8 cellular contexts compared by ENCODE assay signal in the genomic region with DNA sequence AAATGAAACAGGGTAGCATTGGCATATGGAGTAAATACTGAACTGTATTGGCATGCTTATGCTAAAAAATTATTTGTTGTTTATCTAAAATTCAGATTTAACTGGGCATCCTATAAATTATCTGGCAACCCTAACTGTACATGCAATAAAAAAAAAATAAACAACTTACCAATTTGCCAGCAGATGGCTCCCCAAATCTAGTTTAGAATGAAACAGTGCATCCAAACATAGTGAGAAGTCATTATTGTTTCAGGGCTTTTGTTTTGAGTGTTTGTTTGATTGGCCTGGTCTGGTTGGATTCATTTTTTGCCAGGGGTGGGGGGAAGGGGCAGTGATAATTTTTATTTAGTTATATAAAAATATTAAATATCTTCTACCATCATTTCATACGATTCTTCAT. TPM values are rescaled to one million over a fixed set of nuclear protein-coding genes. Genes with fewer than 3 reads are reported as not detected.
DNase-seq lines count a peak whose midpoint lies in the region; ATAC-seq and TF ChIP-seq lines count a peak whose summit lies in the region.

No MANE protein-coding gene starts in this region.

- peaks cover 13% of the 10 kb centered on the region for H3K27me3 Mint-ChIP-seq in T-helper 2 cell treated with Interferon-gamma antibody and Interleukin-4, amounts not matched to agents 5 μg/mL and 100 μg/mL, for 36 hours (ENCODE audit: low read depth)

- H3K4me1 Mint-ChIP-seq in T-helper 2 cell treated with Interferon-gamma antibody and Interleukin-4, amounts not matched to agents 5 μg/mL and 100 μg/mL, for 36 hours (ENCODE audit: low read depth): peaks cover 8% of the 10 kb centered on the region

- TF ChIP-seq CTCF in AG09319 (IDR thresholded peaks at IDR 0.05; ENCODE audit: low read depth, low read length): peak; percentile 37

- H3K27ac Mint-ChIP-seq in T-helper 2 cell treated with Interferon-gamma antibody and Interleukin-4, amounts not matched to agents 5 μg/mL and 100 μg/mL, for 36 hours: no peak overlapping the region

- no peak for DNase-seq in AG09319 (ENCODE audit: extremely low read depth, low read depth)
- DNase-seq in NCI-H2171 treated with DMSO at 0.1 percent for 48 hours (lab: John Stamatoyannopoulos, UW): peak; percentile 44
- DNase-seq in dermis blood vessel endothelial cell: peak; percentile 63
- DNase-seq in pons (ENCODE audit: low spot score): peak; percentile 91
- no peak for DNase-seq in T-helper 2 cell treated with Interferon-gamma antibody and Interleukin-4, amounts not matched to agents 5 μg/mL and 100 μg/mL, for 36 hours (ENCODE audit: low spot score)

- no peaks in the 10 kb centered on the region for H3K36me3 Mint-ChIP-seq in T-helper 2 cell treated with Interferon-gamma antibody and Interleukin-4, amounts not matched to agents 5 μg/mL and 100 μg/mL, for 36 hours (ENCODE audit: low read depth)

- peak; percentile 52 for ATAC-seq in GM19455 (IDR thresholded peaks at IDR 0.05; ENCODE audit: unreplicated experiment)
- ATAC-seq in HG02588 (IDR thresholded peaks at IDR 0.05; ENCODE audit: unreplicated experiment): no peak
- ATAC-seq in HG03457 (IDR thresholded peaks at IDR 0.05; ENCODE audit: unreplicated experiment): no peak

- no peaks in the 10 kb centered on the region for H3K9me3 Mint-ChIP-seq in T-helper 2 cell treated with Interferon-gamma antibody and Interleukin-4, amounts not matched to agents 5 μg/mL and 100 μg/mL, for 36 hours

- no peak overlapping the region for H3K4me3 Mint-ChIP-seq in T-helper 2 cell treated with Interferon-gamma antibody and Interleukin-4, amounts not matched to agents 5 μg/mL and 100 μg/mL, for 36 hours

RNA-seq across cellular contexts. Expression of gene NSUN7, which starts 12.8 kb away (rescaled TPM):
- total RNA-seq in dermis blood vessel endothelial cell: 0.09 TPM in 1 of 2 replicates, not detected in the other

Comparison
In these comparisons a context has a peak if more than half of its experiments do, and no peak if none do; other contexts are left out.
1. DNase-seq: peak in NCI-H2171 treated with DMSO at 0.1 percent for 48 hours (single experiment), dermis blood vessel endothelial cell (single experiment) and pons (single experiment); none in AG09319 (single experiment) and T-helper 2 cell treated with Interferon-gamma antibody and Interleukin-4, amounts not matched to agents 5 μg/mL and 100 μg/mL, for 36 hours (single experiment).